2 cellular contexts compared by ENCODE assay signal in the genomic region with DNA sequence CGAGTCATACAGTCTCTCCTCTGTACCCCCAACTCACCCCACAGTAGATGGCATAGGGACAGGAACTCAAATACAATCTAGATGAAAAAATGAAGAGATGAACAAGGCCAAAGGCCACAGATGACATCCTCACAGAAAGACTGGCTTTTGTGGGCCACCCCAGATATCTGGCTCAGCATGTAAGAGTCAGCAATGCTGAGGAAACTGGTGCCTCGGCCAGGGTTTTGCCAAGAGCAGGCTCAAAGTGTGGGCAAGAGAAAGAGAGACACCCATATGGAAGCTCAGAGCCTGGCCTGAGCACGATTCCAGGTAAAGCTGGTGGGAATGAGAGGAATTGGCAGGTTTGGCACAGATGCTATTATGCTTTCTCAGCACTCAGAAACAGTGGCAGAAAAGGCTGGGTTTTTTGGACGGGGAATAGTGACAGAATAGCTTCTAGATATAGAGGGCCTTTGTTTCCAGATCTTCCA.
TF ChIP-seq lines count a peak whose summit lies in the region.

No MANE protein-coding gene starts in this region.

TF ChIP-seq in SK-N-SH, 30 proteins besides CTCF, POLR2A, EP300 and RAD21 (continued from another document):
- TF ChIP-seq, protein P1, sequence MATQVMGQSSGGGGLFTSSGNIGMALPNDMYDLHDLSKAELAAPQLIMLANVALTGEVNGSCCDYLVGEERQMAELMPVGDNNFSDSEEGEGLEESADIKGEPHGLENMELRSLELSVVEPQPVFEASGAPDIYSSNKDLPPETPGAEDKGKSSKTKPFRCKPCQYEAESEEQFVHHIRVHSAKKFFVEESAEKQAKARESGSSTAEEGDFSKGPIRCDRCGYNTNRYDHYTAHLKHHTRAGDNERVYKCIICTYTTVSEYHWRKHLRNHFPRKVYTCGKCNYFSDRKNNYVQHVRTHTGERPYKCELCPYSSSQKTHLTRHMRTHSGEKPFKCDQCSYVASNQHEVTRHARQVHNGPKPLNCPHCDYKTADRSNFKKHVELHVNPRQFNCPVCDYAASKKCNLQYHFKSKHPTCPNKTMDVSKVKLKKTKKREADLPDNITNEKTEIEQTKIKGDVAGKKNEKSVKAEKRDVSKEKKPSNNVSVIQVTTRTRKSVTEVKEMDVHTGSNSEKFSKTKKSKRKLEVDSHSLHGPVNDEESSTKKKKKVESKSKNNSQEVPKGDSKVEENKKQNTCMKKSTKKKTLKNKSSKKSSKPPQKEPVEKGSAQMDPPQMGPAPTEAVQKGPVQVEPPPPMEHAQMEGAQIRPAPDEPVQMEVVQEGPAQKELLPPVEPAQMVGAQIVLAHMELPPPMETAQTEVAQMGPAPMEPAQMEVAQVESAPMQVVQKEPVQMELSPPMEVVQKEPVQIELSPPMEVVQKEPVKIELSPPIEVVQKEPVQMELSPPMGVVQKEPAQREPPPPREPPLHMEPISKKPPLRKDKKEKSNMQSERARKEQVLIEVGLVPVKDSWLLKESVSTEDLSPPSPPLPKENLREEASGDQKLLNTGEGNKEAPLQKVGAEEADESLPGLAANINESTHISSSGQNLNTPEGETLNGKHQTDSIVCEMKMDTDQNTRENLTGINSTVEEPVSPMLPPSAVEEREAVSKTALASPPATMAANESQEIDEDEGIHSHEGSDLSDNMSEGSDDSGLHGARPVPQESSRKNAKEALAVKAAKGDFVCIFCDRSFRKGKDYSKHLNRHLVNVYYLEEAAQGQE (IDR thresholded peaks at IDR 0.05; ENCODE audit: low read depth, low read length) = no peak
- TF ChIP-seq NFIC (IDR thresholded peaks at IDR 0.05; ENCODE audit: borderline replicate concordance) (no peak), TCF12 (IDR thresholded peaks at IDR 0.05) (no peak), TAF1 (IDR thresholded peaks at IDR 0.05; ENCODE audit: borderline replicate concordance, low read depth, low read length) (no peak), RFX5 (IDR thresholded peaks at IDR 0.05; ENCODE audit: low read length) (no peak), GABPA (IDR thresholded peaks at IDR 0.05; ENCODE audit: low read depth) (no peak), POLR2AphosphoS5 (IDR thresholded peaks at IDR 0.05; ENCODE audit: low read depth, low read length) (no peak), NRF1 (IDR thresholded peaks at IDR 0.05; ENCODE audit: low read depth, low read length) (no peak), MEF2A (IDR thresholded peaks at IDR 0.05; ENCODE audit: borderline replicate concordance, low read depth) (no peak), FOXM1 (IDR thresholded peaks at IDR 0.05; ENCODE audit: low read depth) (no peak), FOSL2 (IDR thresholded peaks at IDR 0.05; ENCODE audit: borderline replicate concordance, low read depth) (no peak), SMC3 (IDR thresholded peaks at IDR 0.05; ENCODE audit: low read depth, low read length) (no peak)
- TF ChIP-seq, protein P2, sequence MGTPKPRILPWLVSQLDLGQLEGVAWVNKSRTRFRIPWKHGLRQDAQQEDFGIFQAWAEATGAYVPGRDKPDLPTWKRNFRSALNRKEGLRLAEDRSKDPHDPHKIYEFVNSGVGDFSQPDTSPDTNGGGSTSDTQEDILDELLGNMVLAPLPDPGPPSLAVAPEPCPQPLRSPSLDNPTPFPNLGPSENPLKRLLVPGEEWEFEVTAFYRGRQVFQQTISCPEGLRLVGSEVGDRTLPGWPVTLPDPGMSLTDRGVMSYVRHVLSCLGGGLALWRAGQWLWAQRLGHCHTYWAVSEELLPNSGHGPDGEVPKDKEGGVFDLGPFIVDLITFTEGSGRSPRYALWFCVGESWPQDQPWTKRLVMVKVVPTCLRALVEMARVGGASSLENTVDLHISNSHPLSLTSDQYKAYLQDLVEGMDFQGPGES (IDR thresholded peaks at IDR 0.05; ENCODE audit: low read depth, low read length) = no peak
- TF ChIP-seq, protein P3, sequence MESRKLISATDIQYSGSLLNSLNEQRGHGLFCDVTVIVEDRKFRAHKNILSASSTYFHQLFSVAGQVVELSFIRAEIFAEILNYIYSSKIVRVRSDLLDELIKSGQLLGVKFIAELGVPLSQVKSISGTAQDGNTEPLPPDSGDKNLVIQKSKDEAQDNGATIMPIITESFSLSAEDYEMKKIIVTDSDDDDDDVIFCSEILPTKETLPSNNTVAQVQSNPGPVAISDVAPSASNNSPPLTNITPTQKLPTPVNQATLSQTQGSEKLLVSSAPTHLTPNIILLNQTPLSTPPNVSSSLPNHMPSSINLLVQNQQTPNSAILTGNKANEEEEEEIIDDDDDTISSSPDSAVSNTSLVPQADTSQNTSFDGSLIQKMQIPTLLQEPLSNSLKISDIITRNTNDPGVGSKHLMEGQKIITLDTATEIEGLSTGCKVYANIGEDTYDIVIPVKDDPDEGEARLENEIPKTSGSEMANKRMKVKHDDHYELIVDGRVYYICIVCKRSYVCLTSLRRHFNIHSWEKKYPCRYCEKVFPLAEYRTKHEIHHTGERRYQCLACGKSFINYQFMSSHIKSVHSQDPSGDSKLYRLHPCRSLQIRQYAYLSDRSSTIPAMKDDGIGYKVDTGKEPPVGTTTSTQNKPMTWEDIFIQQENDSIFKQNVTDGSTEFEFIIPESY (IDR thresholded peaks at IDR 0.05; ENCODE audit: borderline replicate concordance, low read depth) = no peak

TF ChIP-seq in SK-N-SH treated with all-trans-retinoic acid at 6 μM for 48 hours, 23 proteins besides CTCF, POLR2A, EP300 and RAD21 (continued from another document):
- TF ChIP-seq, protein P4, sequence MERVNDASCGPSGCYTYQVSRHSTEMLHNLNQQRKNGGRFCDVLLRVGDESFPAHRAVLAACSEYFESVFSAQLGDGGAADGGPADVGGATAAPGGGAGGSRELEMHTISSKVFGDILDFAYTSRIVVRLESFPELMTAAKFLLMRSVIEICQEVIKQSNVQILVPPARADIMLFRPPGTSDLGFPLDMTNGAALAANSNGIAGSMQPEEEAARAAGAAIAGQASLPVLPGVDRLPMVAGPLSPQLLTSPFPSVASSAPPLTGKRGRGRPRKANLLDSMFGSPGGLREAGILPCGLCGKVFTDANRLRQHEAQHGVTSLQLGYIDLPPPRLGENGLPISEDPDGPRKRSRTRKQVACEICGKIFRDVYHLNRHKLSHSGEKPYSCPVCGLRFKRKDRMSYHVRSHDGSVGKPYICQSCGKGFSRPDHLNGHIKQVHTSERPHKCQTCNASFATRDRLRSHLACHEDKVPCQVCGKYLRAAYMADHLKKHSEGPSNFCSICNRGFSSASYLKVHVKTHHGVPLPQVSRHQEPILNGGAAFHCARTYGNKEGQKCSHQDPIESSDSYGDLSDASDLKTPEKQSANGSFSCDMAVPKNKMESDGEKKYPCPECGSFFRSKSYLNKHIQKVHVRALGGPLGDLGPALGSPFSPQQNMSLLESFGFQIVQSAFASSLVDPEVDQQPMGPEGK (CRISPR knock-in tag; IDR thresholded peaks at IDR 0.05; ENCODE audit: borderline replicate concordance) = no peak
- TF ChIP-seq ARNTL (CRISPR knock-in tag; IDR thresholded peaks at IDR 0.05; ENCODE audit: borderline replicate concordance, low read depth) (no peak), BACH2 (CRISPR knock-in tag; IDR thresholded peaks at IDR 0.05; ENCODE audit: borderline replicate concordance) (no peak), ISL1 (CRISPR knock-in tag; IDR thresholded peaks at IDR 0.05) (no peak), GLIS3 (CRISPR knock-in tag; IDR thresholded peaks at IDR 0.05) (no peak), OSR1 (CRISPR knock-in tag; IDR thresholded peaks at IDR 0.05) (no peak), ZNF70 (CRISPR knock-in tag; IDR thresholded peaks at IDR 0.05) (no peak), ZFP3 (CRISPR knock-in tag; IDR thresholded peaks at IDR 0.05) (no peak), ZC3H10 (CRISPR knock-in tag; IDR thresholded peaks at IDR 0.05) (no peak)
- TF ChIP-seq, protein P5, sequence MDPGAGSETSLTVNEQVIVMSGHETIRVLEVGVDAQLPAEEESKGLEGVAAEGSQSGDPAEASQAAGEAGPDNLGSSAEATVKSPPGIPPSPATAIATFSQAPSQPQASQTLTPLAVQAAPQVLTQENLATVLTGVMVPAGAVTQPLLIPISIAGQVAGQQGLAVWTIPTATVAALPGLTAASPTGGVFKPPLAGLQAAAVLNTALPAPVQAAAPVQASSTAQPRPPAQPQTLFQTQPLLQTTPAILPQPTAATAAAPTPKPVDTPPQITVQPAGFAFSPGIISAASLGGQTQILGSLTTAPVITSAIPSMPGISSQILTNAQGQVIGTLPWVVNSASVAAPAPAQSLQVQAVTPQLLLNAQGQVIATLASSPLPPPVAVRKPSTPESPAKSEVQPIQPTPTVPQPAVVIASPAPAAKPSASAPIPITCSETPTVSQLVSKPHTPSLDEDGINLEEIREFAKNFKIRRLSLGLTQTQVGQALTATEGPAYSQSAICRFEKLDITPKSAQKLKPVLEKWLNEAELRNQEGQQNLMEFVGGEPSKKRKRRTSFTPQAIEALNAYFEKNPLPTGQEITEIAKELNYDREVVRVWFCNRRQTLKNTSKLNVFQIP (CRISPR knock-in tag; IDR thresholded peaks at IDR 0.05; ENCODE audit: borderline replicate concordance, low read depth) = no peak
- TF ChIP-seq, protein P6, sequence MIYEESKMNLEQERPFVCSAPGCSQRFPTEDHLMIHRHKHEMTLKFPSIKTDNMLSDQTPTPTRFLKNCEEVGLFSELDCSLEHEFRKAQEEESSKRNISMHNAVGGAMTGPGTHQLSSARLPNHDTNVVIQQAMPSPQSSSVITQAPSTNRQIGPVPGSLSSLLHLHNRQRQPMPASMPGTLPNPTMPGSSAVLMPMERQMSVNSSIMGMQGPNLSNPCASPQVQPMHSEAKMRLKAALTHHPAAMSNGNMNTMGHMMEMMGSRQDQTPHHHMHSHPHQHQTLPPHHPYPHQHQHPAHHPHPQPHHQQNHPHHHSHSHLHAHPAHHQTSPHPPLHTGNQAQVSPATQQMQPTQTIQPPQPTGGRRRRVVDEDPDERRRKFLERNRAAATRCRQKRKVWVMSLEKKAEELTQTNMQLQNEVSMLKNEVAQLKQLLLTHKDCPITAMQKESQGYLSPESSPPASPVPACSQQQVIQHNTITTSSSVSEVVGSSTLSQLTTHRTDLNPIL (CRISPR knock-in tag; IDR thresholded peaks at IDR 0.05; ENCODE audit: low read depth) = no peak
- TF ChIP-seq, protein P7, sequence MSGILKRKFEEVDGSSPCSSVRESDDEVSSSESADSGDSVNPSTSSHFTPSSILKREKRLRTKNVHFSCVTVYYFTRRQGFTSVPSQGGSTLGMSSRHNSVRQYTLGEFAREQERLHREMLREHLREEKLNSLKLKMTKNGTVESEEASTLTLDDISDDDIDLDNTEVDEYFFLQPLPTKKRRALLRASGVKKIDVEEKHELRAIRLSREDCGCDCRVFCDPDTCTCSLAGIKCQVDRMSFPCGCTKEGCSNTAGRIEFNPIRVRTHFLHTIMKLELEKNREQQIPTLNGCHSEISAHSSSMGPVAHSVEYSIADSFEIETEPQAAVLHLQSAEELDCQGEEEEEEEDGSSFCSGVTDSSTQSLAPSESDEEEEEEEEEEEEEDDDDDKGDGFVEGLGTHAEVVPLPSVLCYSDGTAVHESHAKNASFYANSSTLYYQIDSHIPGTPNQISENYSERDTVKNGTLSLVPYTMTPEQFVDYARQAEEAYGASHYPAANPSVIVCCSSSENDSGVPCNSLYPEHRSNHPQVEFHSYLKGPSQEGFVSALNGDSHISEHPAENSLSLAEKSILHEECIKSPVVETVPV (CRISPR knock-in tag; IDR thresholded peaks at IDR 0.05) = no peak
